1 cellular context compared by ENCODE assay signal in genomic region chr6:112183271-112183671, GRCh38.
TF ChIP-seq lines count a peak whose summit lies in the region.

No MANE protein-coding gene starts in this region.

TF ChIP-seq in IMR-90, 13 proteins besides CTCF, POLR2A, EP300 and RAD21:
- TF ChIP-seq BHLHE40 (IDR thresholded peaks at IDR 0.05; ENCODE audit: low read depth, low read length), result no peak
- TF ChIP-seq MXI1 (IDR thresholded peaks at IDR 0.05; ENCODE audit: borderline replicate concordance, low read depth, low read length), result no peak
- TF ChIP-seq RCOR1 (IDR thresholded peaks at IDR 0.05; ENCODE audit: insufficient replicate concordance, low read length), result no peak
